ENCODE assay signal across 8 cellular contexts in the genomic region with DNA sequence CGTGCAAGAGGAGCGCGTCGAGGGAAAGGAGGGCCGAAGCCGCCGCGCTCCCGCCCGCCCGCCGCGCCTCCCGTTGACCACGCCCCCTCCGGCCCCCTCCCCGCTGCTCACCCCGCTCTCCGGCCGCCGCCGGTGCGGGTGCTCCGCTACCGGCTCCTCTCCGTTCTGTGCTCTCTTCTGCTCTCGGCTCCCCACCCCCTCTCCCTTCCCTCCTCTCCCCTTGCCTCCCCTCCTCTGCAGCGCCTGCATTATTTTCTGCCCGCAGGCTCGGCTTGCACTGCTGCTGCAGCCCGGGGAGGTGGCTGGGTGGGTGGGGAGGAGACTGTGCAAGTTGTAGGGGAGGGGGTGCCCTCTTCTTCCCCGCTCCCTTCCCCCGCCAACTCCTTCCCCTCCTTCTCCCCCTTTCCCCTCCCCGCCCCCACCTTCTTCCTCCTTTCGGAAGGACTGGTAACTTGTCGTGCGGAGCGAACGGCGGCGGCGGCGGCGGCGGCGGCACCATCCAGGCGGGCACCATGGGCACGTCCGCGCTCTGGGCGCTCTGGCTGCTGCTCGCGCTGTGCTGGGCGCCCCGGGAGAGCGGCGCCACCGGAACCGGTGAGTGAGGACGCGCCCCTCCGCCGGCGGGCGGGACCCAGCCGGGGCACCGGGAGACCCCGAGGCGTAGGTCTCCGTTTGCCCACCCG. TPM values are rescaled to one million over a fixed set of nuclear protein-coding genes. Genes with fewer than 3 reads are reported as not detected.
DNase-seq lines count a peak whose midpoint lies in the region; ATAC-seq and TF ChIP-seq lines count a peak whose summit lies in the region.

TSS of gene VLDLR (plus strand) at position 110 of the 683 bp plus-strand sequence. CDS start at position 513, 403 bp downstream.

- H3K4me3 ChIP-seq in SJCRH30 = peak within 1 kb of the TSS; percentile 86
- H3K4me3 ChIP-seq in brain microvascular endothelial cell (ENCODE audit: low read depth, low read length) = peak within 1 kb of the TSS; percentile 53
- H3K4me3 ChIP-seq in iPS-20b (ENCODE audit: low read length) = peak within 1 kb of the TSS; percentile 83
- peak within 1 kb of the TSS; percentile 74 for H3K4me3 ChIP-seq in skeletal muscle satellite cell (ENCODE audit: low read length)

- H3K9ac ChIP-seq in iPS-20b (ENCODE audit: low read depth, low read length) (peak within 1 kb of the TSS; percentile 88), skeletal muscle satellite cell (ENCODE audit: low read depth, low read length) (peak within 1 kb of the TSS; percentile 62)

- H3K27me3 ChIP-seq in SJCRH30 = no peaks in the 10 kb centered on the region
- H3K27me3 ChIP-seq in brain microvascular endothelial cell (replicated peaks) = peaks cover 5% of the 10 kb centered on the region
- peaks cover 47% of the 10 kb centered on the region for H3K27me3 ChIP-seq in iPS-20b (ENCODE audit: insufficient read depth, low read length)
- H3K27me3 ChIP-seq in skeletal muscle satellite cell (ENCODE audit: control insufficient read depth, insufficient read depth, low read length) = peaks cover 24% of the 10 kb centered on the region

- TF ChIP-seq CTCF in brain microvascular endothelial cell (IDR thresholded peaks at IDR 0.05; ENCODE audit: low read depth, low read length, missing control alignments) = no peak

- no peaks in the 10 kb centered on the region for H3K9me3 ChIP-seq in SJCRH30 (replicated peaks)
- no peaks in the 10 kb centered on the region for H3K9me3 ChIP-seq in iPS-20b (ENCODE audit: insufficient read depth, low read depth, low read length)
- H3K9me3 ChIP-seq in skeletal muscle satellite cell (replicated peaks; ENCODE audit: low read length) = no peaks in the 10 kb centered on the region

- H3K4me1 ChIP-seq in SJCRH30 (no peaks in the 10 kb centered on the region; the same call in 1 of the 2 replicates), iPS-20b (ENCODE audit: insufficient read depth, low read length) (peaks cover 15% of the 10 kb centered on the region; the same call in 1 of the 2 replicates), skeletal muscle satellite cell (ENCODE audit: control insufficient read depth, insufficient read depth, low read length) (peaks cover 16% of the 10 kb centered on the region)

- H3K4me2 ChIP-seq in skeletal muscle satellite cell (ENCODE audit: low read length) = peak within 1 kb of the TSS; percentile 91

- peak; percentile 4 for DNase-seq in CD1c-positive myeloid dendritic cell (ENCODE audit: extremely low spot score)
- peak; percentile 43 to 45 for DNase-seq in SJCRH30
- DNase-seq in brain microvascular endothelial cell = no peak
- no peak for DNase-seq in retina

- H3K27ac ChIP-seq in SJCRH30 (peak within 1 kb of the TSS; percentile 26), brain microvascular endothelial cell (no peak within 1 kb of the TSS), iPS-20b (ENCODE audit: low read length) (no peak within 1 kb of the TSS)

- H3K36me3 ChIP-seq in SJCRH30 (no peaks in the 10 kb centered on the region), brain microvascular endothelial cell (replicated peaks) (no peaks in the 10 kb centered on the region), iPS-20b (ENCODE audit: insufficient read depth, low read depth, low read length) (no peaks in the 10 kb centered on the region), skeletal muscle satellite cell (ENCODE audit: insufficient read depth, low read length) (no peaks in the 10 kb centered on the region)

- in situ Hi-C loops in brain microvascular endothelial cell (cut with HindIII; ENCODE audit: low pct_ligation_motif_present, low sequenced_read_pairs) = no loop called here

- ATAC-seq in GM19324 (IDR thresholded peaks at IDR 0.05; ENCODE audit: low FRiP score, unreplicated experiment) (peak; percentile 47), HG03457 (IDR thresholded peaks at IDR 0.05; ENCODE audit: unreplicated experiment) (peak; percentile 36)

RNA-seq across cellular contexts. Expression of gene VLDLR, which starts in this region (rescaled TPM):
- total RNA-seq in SJCRH30 (2014; rRNA removed; shearing (Covaris generic)) = 4.5 and 4.8 TPM in 2 replicates
- total RNA-seq in skeletal muscle satellite cell (2012; rRNA removed) = 6.1 and 8.3 TPM in 2 replicates

Comparison
In these comparisons a context has a peak if more than half of its experiments do, and no peak if none do; other contexts are left out.
1. DNase-seq: peak in CD1c-positive myeloid dendritic cell (single experiment) and SJCRH30 (2 of 2); none in brain microvascular endothelial cell (single experiment) and retina (single experiment).
2. Peak in every context shown above with its lines, with median percentiles within 50 percentile points of each other: H3K4me3 ChIP-seq.